In the genomic region with DNA sequence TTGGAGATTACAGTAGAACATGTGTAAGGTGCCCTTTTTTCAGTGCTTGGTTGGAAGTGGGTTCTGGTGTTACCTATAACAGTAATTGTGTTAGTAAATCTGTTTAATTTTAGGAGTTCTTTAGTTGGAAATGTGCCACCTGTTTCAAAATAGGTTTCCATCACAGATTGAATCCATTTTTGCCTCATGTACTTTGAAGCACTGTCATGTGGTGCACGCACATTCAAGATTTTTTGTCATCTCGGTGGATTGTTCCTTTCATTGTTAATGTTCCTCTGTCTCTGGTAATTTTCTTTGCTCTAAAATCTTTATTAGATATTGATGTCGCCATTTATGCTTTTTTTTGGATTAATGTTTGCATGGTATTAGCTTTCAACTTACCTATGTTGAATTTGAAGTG, we compare ENCODE assay signal across 1 cellular context.
TF ChIP-seq lines count a peak whose summit lies in the region.

No MANE protein-coding gene starts in this region.

TF ChIP-seq in IMR-90, 13 proteins besides CTCF, POLR2A, EP300 and RAD21 (continued from another document):
- TF ChIP-seq FOS (IDR thresholded peaks at IDR 0.05; ENCODE audit: low read depth, low read length) (no peak), NFE2L2 (IDR thresholded peaks at IDR 0.05; ENCODE audit: low read depth, low read length) (no peak), CHD1 (IDR thresholded peaks at IDR 0.05; ENCODE audit: low read depth, low read length) (no peak), MAZ (IDR thresholded peaks at IDR 0.05; ENCODE audit: borderline replicate concordance, low read depth, low read length) (no peak), RCOR1 (IDR thresholded peaks at IDR 0.05; ENCODE audit: insufficient replicate concordance, low read length) (no peak), CEBPB (IDR thresholded peaks at IDR 0.05; ENCODE audit: low read depth, low read length) (no peak)
